In genomic region chr4:27005512-27006246, GRCh38 we compare ENCODE assay signal across 15 cellular contexts.
A peak's percentile ranks its signal among the peaks of the same experiment; 100 is the strongest.
DNase-seq lines count a peak whose midpoint lies in the region; ATAC-seq and TF ChIP-seq lines count a peak whose summit lies in the region.
"Had no signal": no experiment of that assay in that cellular context is flagged by ENCODE, and none has a peak within 500 bp of the region (broad histone marks: within the 10 kb centered on the region; RNA-seq: fewer than 3 reads in every experiment).

No MANE protein-coding gene starts in this region.

- H3F3A ChIP-seq in smooth muscle cell (ENCODE audit: low read depth), result peaks cover 4% of the 10 kb centered on the region

- no peak overlapping the region for H3K4me3 Mint-ChIP-seq in activated T-cell treated with anti-CD3 and anti-CD28 coated beads, Interleukin-2, amount 50 U/mL, for 72 hours

- H3K27ac ChIP-seq in RWPE2 (ENCODE audit: poor library complexity, severe bottlenecking) (peak overlapping the region; percentile 18), smooth muscle cell (ENCODE audit: low read depth) (peak overlapping the region; percentile 76)
- H3K27ac ChIP-seq: right atrium auricular region had no signal

- 28% methylated on average over 3 of the region's 3 CpGs for WGBS in smooth muscle cell (ENCODE audit: low lambda C conversion rate)

- peaks cover 50% of the 10 kb centered on the region for H3K4me1 Mint-ChIP-seq in activated T-cell treated with anti-CD3 and anti-CD28 coated beads, Interleukin-2, amount 50 U/mL, for 72 hours (ENCODE audit: low read depth)

- H3K4me2 ChIP-seq in smooth muscle cell, result peak overlapping the region; percentile 55

- no peaks in the 10 kb centered on the region for H3K27me3 Mint-ChIP-seq in activated T-cell treated with anti-CD3 and anti-CD28 coated beads, Interleukin-2, amount 50 U/mL, for 72 hours (ENCODE audit: low read depth)

- H3K9me3 ChIP-seq in RWPE2 (ENCODE audit: severe bottlenecking), result no peaks in the 10 kb centered on the region
- H3K9me3 ChIP-seq in smooth muscle cell (replicated peaks; ENCODE audit: low read depth), result no peaks in the 10 kb centered on the region
- H3K9me3 ChIP-seq: right atrium auricular region had no signal

- H3K4me1 ChIP-seq in RWPE2 (ENCODE audit: insufficient read depth, poor library complexity, severe bottlenecking) (peaks cover 12% of the 10 kb centered on the region), smooth muscle cell (ENCODE audit: low read depth) (no peaks in the 10 kb centered on the region)

- no peak overlapping the region for H2AFZ ChIP-seq in smooth muscle cell (ENCODE audit: low read depth)

- H3K27me3 ChIP-seq in RWPE2 (ENCODE audit: insufficient read depth, poor library complexity, severe bottlenecking), result no peaks in the 10 kb centered on the region
- no peaks in the 10 kb centered on the region for H3K27me3 ChIP-seq in smooth muscle cell (ENCODE audit: low read depth)
- H3K27me3 ChIP-seq: right atrium auricular region had no signal

- no peak for DNase-seq in activated T-cell treated with anti-CD3 and anti-CD28 coated beads, Interleukin-2, amount 50 U/mL, for 72 hours
- DNase-seq in activated T-cell treated with anti-CD3 and anti-CD28 coated beads, Interleukin-2, amount 50 U/mL, for 1 hour, result no peak
- DNase-seq in RWPE2 (ENCODE audit: low spot score) (no peak), fibroblast of mammary gland (ENCODE audit: low read depth) (peak; percentile 88), smooth muscle cell (lab: John Stamatoyannopoulos, UW; ENCODE audit: unreplicated experiment) (no peak), SW 1271 (lab: John Stamatoyannopoulos, UW) (no peak)
- DNase-seq: activated CD4-positive, alpha-beta T cell treated with anti-CD3 and anti-CD28 coated beads for 1 hour; activated gamma-delta T cell treated with Interleukin-2 at 50 U/mL for 16 hours; effector CD8-positive, alpha-beta T cell; left cardiac atrium; NCI-H2029 had no signal

- H3K36me3 Mint-ChIP-seq in activated T-cell treated with anti-CD3 and anti-CD28 coated beads, Interleukin-2, amount 50 U/mL, for 72 hours (ENCODE audit: insufficient read depth in 2 of 2), result peaks cover 2% of the 10 kb centered on the region in 2 donors

- no peak overlapping the region for H3K4me3 ChIP-seq in RWPE2 (ENCODE audit: severe bottlenecking)
- no peak overlapping the region for H3K4me3 ChIP-seq in fibroblast of mammary gland (ENCODE audit: control insufficient read depth, low read depth, low read length)
- H3K4me3 ChIP-seq in smooth muscle cell, result no peak overlapping the region
- H3K4me3 ChIP-seq: right atrium auricular region had no signal

- H3K36me3 ChIP-seq in RWPE2 (ENCODE audit: low read depth) (peaks cover 10% of the 10 kb centered on the region), smooth muscle cell (ENCODE audit: low read depth) (peaks cover 2% of the 10 kb centered on the region)
- H3K36me3 ChIP-seq: right atrium auricular region had no signal

- TF ChIP-seq CTCF in RWPE2 (IDR thresholded peaks at IDR 0.05; ENCODE audit: poor library complexity, severe bottlenecking) (no peak), fibroblast of mammary gland (conservative IDR thresholded peaks at IDR 0.05; ENCODE audit: control insufficient read depth, insufficient read depth, low read depth, low read length) (no peak), smooth muscle cell (IDR thresholded peaks at IDR 0.05; ENCODE audit: borderline replicate concordance, insufficient read depth, poor library complexity, severe bottlenecking) (no peak)

- no peaks in the 10 kb centered on the region for H4K20me1 ChIP-seq in smooth muscle cell (ENCODE audit: low read depth)

- H3K9ac ChIP-seq in smooth muscle cell (ENCODE audit: low read depth), result no peak overlapping the region

- peak overlapping the region; percentile 73 for H3K27ac Mint-ChIP-seq in activated T-cell treated with anti-CD3 and anti-CD28 coated beads, Interleukin-2, amount 50 U/mL, for 72 hours

- no peaks in the 10 kb centered on the region for H3K9me3 Mint-ChIP-seq in activated T-cell treated with anti-CD3 and anti-CD28 coated beads, Interleukin-2, amount 50 U/mL, for 72 hours

- H3K79me2 ChIP-seq in smooth muscle cell (ENCODE audit: low read depth), result peaks cover 7% of the 10 kb centered on the region

- ATAC-seq in activated T-cell treated with anti-CD3 and anti-CD28 coated beads, Interleukin-2, amount 50 U/mL, for 72 hours (replicated peaks in 1 of 2), result no peak
- peak; percentile 80 for ATAC-seq in RWPE2 (ENCODE audit: low read depth)
- ATAC-seq in GM21390 (IDR thresholded peaks at IDR 0.05; ENCODE audit: unreplicated experiment), result no peak
- no peak for ATAC-seq in HG02885 (IDR thresholded peaks at IDR 0.05; ENCODE audit: poor library complexity, unreplicated experiment)
- ATAC-seq: Right ventricle myocardium inferior had no signal
